ENCODE assay signal across 9 cellular contexts in the genomic region with DNA sequence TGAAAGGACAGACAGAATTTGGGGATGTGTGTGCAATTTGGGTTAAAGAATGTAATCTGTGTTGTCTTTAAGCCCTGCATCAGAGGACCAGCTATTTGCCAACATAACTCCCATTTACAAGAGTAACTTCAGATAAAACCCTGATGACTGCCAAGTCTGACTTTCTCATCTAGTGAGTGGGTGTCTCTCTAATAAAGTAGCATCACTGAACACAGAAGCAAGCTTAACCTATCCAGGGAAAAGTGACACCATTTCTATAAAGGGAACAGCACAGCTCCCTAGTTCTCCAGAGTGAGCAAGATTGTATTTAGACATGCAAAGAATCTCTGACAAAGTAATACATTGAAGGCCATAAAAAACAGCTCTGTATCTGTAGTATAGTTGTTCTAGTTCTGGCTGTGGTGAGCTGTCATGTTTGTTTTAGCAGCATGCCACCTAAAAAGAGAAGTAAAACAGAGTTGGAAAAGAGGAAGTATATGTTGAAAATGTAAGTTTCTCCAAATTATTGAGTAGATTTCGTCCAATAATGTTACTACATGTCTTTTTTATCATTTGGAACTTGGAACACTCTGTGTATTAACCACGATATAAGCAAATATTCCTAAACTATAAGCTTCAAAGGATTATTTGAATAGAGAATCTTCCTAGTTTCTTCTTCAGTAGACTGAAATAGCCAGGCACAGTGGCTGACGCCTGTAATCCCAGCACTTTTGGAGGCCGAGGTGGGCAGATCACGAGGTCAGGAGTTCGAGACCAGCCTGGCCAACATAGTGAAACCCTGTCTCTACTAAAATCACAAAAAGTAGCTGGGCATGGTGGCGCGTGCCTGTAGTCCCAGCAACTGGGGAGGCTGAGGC. TPM values are rescaled to one million over a fixed set of nuclear protein-coding genes. Genes with fewer than 3 reads are reported as not detected.
DNase-seq lines count a peak whose midpoint lies in the region; ATAC-seq and TF ChIP-seq lines count a peak whose summit lies in the region.
"Had no signal": no experiment of that assay in that cellular context is flagged by ENCODE, and none has a peak within 500 bp of the region (broad histone marks: within the 10 kb centered on the region; RNA-seq: fewer than 3 reads in every experiment).

No MANE protein-coding gene starts in this region.

- no peak overlapping the region for H3K4me3 ChIP-seq in astrocyte of the spinal cord (ENCODE audit: low read depth, low read length)
- H3K4me3 ChIP-seq in WERI-Rb-1 (ENCODE audit: low read depth, low read length) = no peak overlapping the region

- H3K27me3 ChIP-seq in WERI-Rb-1 (ENCODE audit: insufficient read depth, low read depth, severe bottlenecking) = no peaks in the 10 kb centered on the region

- in situ Hi-C loops in astrocyte of the spinal cord (cut with HindIII; ENCODE audit: low sequenced_read_pairs) = no loop called here

- H3K9me3 Mint-ChIP-seq in IgD-negative memory B cell = no peaks in the 10 kb centered on the region
- H3K9me3 Mint-ChIP-seq in osteocyte (ENCODE audit: unreplicated experiment) = no peaks in the 10 kb centered on the region

- no peaks in the 10 kb centered on the region for H3K27me3 Mint-ChIP-seq in IgD-negative memory B cell
- no peaks in the 10 kb centered on the region for H3K27me3 Mint-ChIP-seq in osteocyte (ENCODE audit: unreplicated experiment)

- H3K27ac ChIP-seq in WERI-Rb-1 = no peak overlapping the region

- TF ChIP-seq CTCF in astrocyte of the spinal cord (IDR thresholded peaks at IDR 0.05; ENCODE audit: low read depth, low read length) (no peak), osteocyte (IDR thresholded peaks at IDR 0.05) (no peak), WERI-Rb-1 (IDR thresholded peaks at IDR 0.05; ENCODE audit: low read depth, low read length) (no peak), GM20000 (IDR thresholded peaks at IDR 0.05; ENCODE audit: extremely low read depth, missing control alignments) (no peak)

- no peaks in the 10 kb centered on the region for H3K36me3 Mint-ChIP-seq in IgD-negative memory B cell
- H3K36me3 Mint-ChIP-seq in osteocyte (ENCODE audit: unreplicated experiment) = no peaks in the 10 kb centered on the region

- DNase-seq in astrocyte of the spinal cord (ENCODE audit: low read depth, low spot score) = peak; percentile 83
- DNase-seq in osteocyte (ENCODE audit: extremely low spot score, unreplicated experiment) = no peak
- no peak for DNase-seq in WERI-Rb-1
- DNase-seq in GM20000 (ENCODE audit: low spot score) = no peak
- DNase-seq in central memory CD4-positive, alpha-beta T cell = no peak
- DNase-seq in cerebellar nuclear complex (lab: John Stamatoyannopoulos, UW) = no peak
- DNase-seq: T-helper 2 cell had no signal

- no peaks in the 10 kb centered on the region for H3K36me3 ChIP-seq in WERI-Rb-1

- H3K27ac Mint-ChIP-seq in IgD-negative memory B cell (peak overlapping the region; percentile 33 to 69 (median 68)), osteocyte (ENCODE audit: unreplicated experiment) (peak overlapping the region; percentile 75)

- peaks cover 3% of the 10 kb centered on the region for H3K9me3 ChIP-seq in WERI-Rb-1 (ENCODE audit: severe bottlenecking)

- H3K4me1 Mint-ChIP-seq in IgD-negative memory B cell (peaks cover 21 to 22% (median 22%) of the 10 kb centered on the region in 3 donors), osteocyte (ENCODE audit: unreplicated experiment) (peaks cover 18% of the 10 kb centered on the region)

- H3K4me3 Mint-ChIP-seq in IgD-negative memory B cell (peak overlapping the region in 3 of 4 donors; percentile 13 to 75 (median 36)), osteocyte (ENCODE audit: unreplicated experiment) (no peak overlapping the region)

- ATAC-seq in GM18498 (IDR thresholded peaks at IDR 0.05; ENCODE audit: unreplicated experiment) = peak; percentile 53

RNA-seq across cellular contexts. Expression of a gene that starts 8.8 kb away (rescaled TPM):
- polyA plus RNA-seq in IgD-negative memory B cell = 31.1 TPM
- total RNA-seq in osteocyte = 8.9 and 12.8 TPM in 2 replicates
